9 cellular contexts compared by ENCODE assay signal in the genomic region with DNA sequence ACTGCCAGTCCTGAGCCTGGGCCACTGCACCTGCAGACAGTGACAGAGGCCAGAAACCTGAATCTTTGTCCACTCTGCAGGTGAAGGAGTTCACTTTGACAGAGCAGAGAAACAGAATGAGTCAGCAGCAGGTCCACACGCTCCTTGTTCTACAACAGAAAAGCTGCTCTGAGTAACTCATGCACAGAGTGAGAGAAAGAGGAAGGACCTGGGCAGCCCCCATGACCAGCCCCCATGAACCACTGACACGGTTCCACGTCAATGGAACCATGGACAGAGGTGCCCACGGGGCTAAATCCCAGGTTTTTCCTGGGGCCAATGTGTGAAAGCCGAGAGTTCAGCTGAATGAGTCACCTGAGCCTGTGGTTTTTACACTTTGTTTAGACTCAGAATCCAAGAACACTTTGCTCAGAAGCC. TPM values are rescaled to one million over a fixed set of nuclear protein-coding genes. Genes with fewer than 3 reads are reported as not detected.
DNase-seq lines count a peak whose midpoint lies in the region; ATAC-seq and TF ChIP-seq lines count a peak whose summit lies in the region.
"Had no signal": no experiment of that assay in that cellular context is flagged by ENCODE, and none has a peak within 500 bp of the region (broad histone marks: within the 10 kb centered on the region; RNA-seq: fewer than 3 reads in every experiment).

No MANE protein-coding gene starts in this region.

- TF ChIP-seq CTCF in parathyroid adenoma (IDR thresholded peaks at IDR 0.05) = no peak

- H3K27ac ChIP-seq in parathyroid adenoma = no peak overlapping the region

- peak; percentile 60 for ATAC-seq in HG02763 (IDR thresholded peaks at IDR 0.05; ENCODE audit: unreplicated experiment)
- ATAC-seq in sciatic nerve = no peak

- no peak overlapping the region for H3K9ac ChIP-seq in parathyroid adenoma

- H3K36me3 ChIP-seq in parathyroid adenoma (ENCODE audit: control insufficient read depth, insufficient read depth, low read length) = no peaks in the 10 kb centered on the region

- H3K4me1 ChIP-seq in parathyroid adenoma = peaks cover 2% of the 10 kb centered on the region

- H3K4me2 ChIP-seq in parathyroid adenoma (ENCODE audit: low read length) = no peak overlapping the region

- peak; percentile 8 for DNase-seq in GM19238 (ENCODE audit: insufficient read length, low spot score)
- DNase-seq in OCI-M1 (lab: John Stamatoyannopoulos, UW) = peak; percentile 40
- no peak for DNase-seq in HUDEP-2 (lab: John Stamatoyannopoulos, UW; ENCODE audit: unreplicated experiment in 76 of 76)
- no peak for DNase-seq in NCI-H187 (lab: John Stamatoyannopoulos, UW)
- DNase-seq in NCI-H1417 (lab: John Stamatoyannopoulos, UW) = no peak
- DNase-seq in sciatic nerve (ENCODE audit: low spot score) = no peak
- DNase-seq: NCI-H526 had no signal

- peak overlapping the region; percentile 65 for H2AFZ ChIP-seq in parathyroid adenoma

- intact Hi-C loops in sciatic nerve (cut with DNase I) = no loop called here

- H3K9me3 ChIP-seq in parathyroid adenoma (ENCODE audit: control insufficient read depth, low read length) = no peaks in the 10 kb centered on the region

- no peaks in the 10 kb centered on the region for H3K79me2 ChIP-seq in parathyroid adenoma

- no peaks in the 10 kb centered on the region for H3K27me3 ChIP-seq in parathyroid adenoma (ENCODE audit: control insufficient read depth, insufficient read depth, low read length)

- H3K4me3 ChIP-seq in parathyroid adenoma (ENCODE audit: low read depth, low read length) = no peak overlapping the region

RNA-seq across cellular contexts. Expression of a gene that starts 40.8 kb away (rescaled TPM):
- 46.9 TPM for total RNA-seq in sciatic nerve

Comparison
In these comparisons a context has a peak if more than half of its experiments do, and no peak if none do; other contexts are left out.
1. DNase-seq: peak in GM19238 (single experiment) and OCI-M1 (single experiment); none in HUDEP-2 (0 of 76), NCI-H187 (0 of 2), NCI-H1417 (0 of 3) and sciatic nerve (single experiment).